13 cellular contexts compared by ENCODE assay signal in genomic region chr5:107373511-107374263, GRCh38.
DNase-seq lines count a peak whose midpoint lies in the region; ATAC-seq and TF ChIP-seq lines count a peak whose summit lies in the region.
"Had no signal": no experiment of that assay in that cellular context is flagged by ENCODE, and none has a peak within 500 bp of the region (broad histone marks: within the 10 kb centered on the region; RNA-seq: fewer than 3 reads in every experiment).

No MANE protein-coding gene starts in this region.

- H3K27me3 ChIP-seq in naive thymus-derived CD4-positive, alpha-beta T cell (ENCODE audit: control insufficient read depth in 2 of 2, insufficient read depth in 2 of 2, low read length in 2 of 2) = no peaks in the 10 kb centered on the region
- no peaks in the 10 kb centered on the region for H3K27me3 ChIP-seq in vagina
- H3K27me3 ChIP-seq: body of pancreas had no signal

- intact Hi-C loops in naive thymus-derived CD4-positive, alpha-beta T cell (cut with micrococcal nuclease) = no loop called here
- intact Hi-C loops in vagina (cut with DNase I) = no loop called here

- H3K27ac ChIP-seq in naive thymus-derived CD4-positive, alpha-beta T cell (ENCODE audit: low read depth, low read length) = no peak overlapping the region
- no peak overlapping the region for H3K27ac ChIP-seq in vagina
- H3K27ac ChIP-seq: body of pancreas, VCaP had no signal

- H3K27ac Mint-ChIP-seq in naive thymus-derived CD4-positive, alpha-beta T cell = no peak overlapping the region

- peak; percentile 51 for DNase-seq in retina
- DNase-seq in naive thymus-derived CD4-positive, alpha-beta T cell = no peak
- DNase-seq in erythroblast (lab: John Stamatoyannopoulos, UW) = no peak
- DNase-seq in vagina (ENCODE audit: extremely low spot score in 2 of 2) = no peak
- no peak for DNase-seq in NCI-H1105 treated with DMSO at 0.1 percent for 48 hours (lab: John Stamatoyannopoulos, UW)
- DNase-seq: activated T-cell treated with anti-CD3 and anti-CD28 coated beads, Interleukin-2, amount 50 U/mL, for 1 hour; body of pancreas; NCI-H1694 treated with DMSO at 0.1 percent for 48 hours; stimulated activated CD4-positive, alpha-beta T cell treated with anti-CD3 and anti-CD28 coated beads, Interleukin-2, amount 100 ng/mL, for 24 hours had no signal

- H3K4me3 Mint-ChIP-seq in naive thymus-derived CD4-positive, alpha-beta T cell = no peak overlapping the region

- H3K9me3 Mint-ChIP-seq in naive thymus-derived CD4-positive, alpha-beta T cell = peaks cover 0 to 4% (median 0%) of the 10 kb centered on the region in 11 donors

- TF ChIP-seq POLR2A in erythroblast (IDR thresholded peaks at IDR 0.05; ENCODE audit: low read length) (no peak), vagina (IDR thresholded peaks at IDR 0.05) (no peak)

- ATAC-seq in GM19328 (IDR thresholded peaks at IDR 0.05; ENCODE audit: unreplicated experiment) (peak; percentile 69), HG02623 (IDR thresholded peaks at IDR 0.05; ENCODE audit: unreplicated experiment) (peak; percentile 65), HG03460 (IDR thresholded peaks at IDR 0.05; ENCODE audit: unreplicated experiment) (peak; percentile 73)
- no peak for ATAC-seq in naive thymus-derived CD4-positive, alpha-beta T cell
- ATAC-seq: body of pancreas had no signal

- H3K36me3 Mint-ChIP-seq in naive thymus-derived CD4-positive, alpha-beta T cell = no peaks in the 10 kb centered on the region

- H3K27me3 Mint-ChIP-seq in naive thymus-derived CD4-positive, alpha-beta T cell = peaks cover 0 to 12% (median 4%) of the 10 kb centered on the region in 5 donors

- H3K4me1 ChIP-seq in naive thymus-derived CD4-positive, alpha-beta T cell (ENCODE audit: control insufficient read depth in 2 of 2, insufficient read depth in 2 of 2, low read length in 2 of 2) = no peaks in the 10 kb centered on the region
- H3K4me1 ChIP-seq in vagina = peaks cover 10% of the 10 kb centered on the region
- H3K4me1 ChIP-seq: body of pancreas had no signal

- POLR2A ChIA-PET in naive thymus-derived CD4-positive, alpha-beta T cell (lab: Charles Lee) = no interaction called here

- TF ChIP-seq CTCF in vagina (IDR thresholded peaks at IDR 0.05) = no peak

- CTCF ChIA-PET in naive thymus-derived CD4-positive, alpha-beta T cell (lab: Charles Lee) = no interaction called here

- no peaks in the 10 kb centered on the region for H3K4me1 Mint-ChIP-seq in naive thymus-derived CD4-positive, alpha-beta T cell

- H3K4me3 ChIP-seq in naive thymus-derived CD4-positive, alpha-beta T cell (ENCODE audit: low read length) = no peak overlapping the region
- no peak overlapping the region for H3K4me3 ChIP-seq in vagina
- H3K4me3 ChIP-seq: body of pancreas had no signal

- no peaks in the 10 kb centered on the region for H3K36me3 ChIP-seq in naive thymus-derived CD4-positive, alpha-beta T cell (ENCODE audit: control insufficient read depth in 2 of 3, insufficient read depth in 3 of 3, low read length in 3 of 3)
- no peaks in the 10 kb centered on the region for H3K36me3 ChIP-seq in vagina

- H3K9me3 ChIP-seq in naive thymus-derived CD4-positive, alpha-beta T cell (ENCODE audit: control insufficient read depth in 2 of 3, low read length in 3 of 3) = no peaks in the 10 kb centered on the region
- H3K9me3 ChIP-seq in vagina = no peaks in the 10 kb centered on the region
- H3K9me3 ChIP-seq: body of pancreas had no signal
